ENCODE assay signal across 26 cellular contexts in the genomic region with DNA sequence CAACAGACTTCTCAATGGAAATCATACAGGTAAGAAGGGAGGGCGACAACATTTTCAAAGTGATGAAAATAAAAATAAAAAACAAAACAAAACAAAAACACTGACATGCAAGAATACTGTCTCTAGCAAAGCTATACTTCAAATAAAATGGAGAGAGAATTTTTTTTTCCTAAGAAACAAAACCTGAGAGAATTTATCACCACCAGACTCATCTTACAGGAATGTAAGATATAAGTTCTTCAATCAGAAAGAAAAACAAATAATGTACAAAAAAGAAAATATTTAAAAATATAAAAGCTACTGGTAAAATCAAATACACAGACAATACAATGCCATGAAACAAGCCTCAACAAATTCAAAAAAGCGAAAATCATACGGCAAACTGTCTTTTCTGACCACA.
DNase-seq lines count a peak whose midpoint lies in the region; ATAC-seq, FAIRE-seq and TF ChIP-seq lines count a peak whose summit lies in the region.
"Had no signal": no experiment of that assay in that cellular context is flagged by ENCODE, and none has a peak within 500 bp of the region (broad histone marks: within the 10 kb centered on the region; RNA-seq: fewer than 3 reads in every experiment).

No MANE protein-coding gene starts in this region.

- peaks cover 0 to 8% (median 5%) of the 10 kb centered on the region in 5 donors for H3K9me3 Mint-ChIP-seq in CD8-positive, alpha-beta memory T cell
- peaks cover 8% of the 10 kb centered on the region for H3K9me3 Mint-ChIP-seq in activated B cell treated with CpG ODN at 0.5 μM for 24 hours

- CTCF ChIA-PET in A549 (lab: Yijun Ruan, JAX) = interaction anchor here (0.8 kb wide), 1 partner anchor 10 kb away, joined by 4 read pairs; no protein-coding TSS in a partner anchor
- CTCF ChIA-PET in CD8-positive, alpha-beta memory T cell (lab: Charles Lee) = no interaction called here
- CTCF ChIA-PET in activated B cell treated with CpG ODN at 0.5 μM for 24 hours (lab: Charles Lee) = no interaction called here

- H3K4me1 ChIP-seq in A549 = peaks cover 21% of the 10 kb centered on the region
- peaks cover 30% of the 10 kb centered on the region for H3K4me1 ChIP-seq in CD8-positive, alpha-beta memory T cell (ENCODE audit: insufficient read depth, low read length)
- H3K4me1 ChIP-seq: parathyroid adenoma had no signal

- ATAC-seq in A549 (no peak), activated B cell treated with CpG ODN at 0.5 μM for 24 hours (ENCODE audit: low read depth) (no peak), GM18858 (IDR thresholded peaks at IDR 0.05; ENCODE audit: unreplicated experiment) (no peak), GM19023 (IDR thresholded peaks at IDR 0.05; ENCODE audit: unreplicated experiment) (no peak)
- ATAC-seq in activated CD4-positive, CD25-positive, alpha-beta regulatory T cell treated with anti-CD3 and anti-CD28 coated beads, Interleukin-2, amount 50 U/mL, for 24 hours = no peak
- ATAC-seq: left ventricle myocardium superior; stimulated activated naive CD8-positive, alpha-beta T cell treated with anti-CD3 and anti-CD28 coated beads, Interleukin-15, amount 100 ng/mL, for 72 hours had no signal

- TF ChIP-seq CTCF in A549 (IDR thresholded peaks at IDR 0.05) (no peak), activated B cell treated with CpG ODN at 0.5 μM for 24 hours (IDR thresholded peaks at IDR 0.05) (no peak), fibroblast of the aortic adventitia (IDR thresholded peaks at IDR 0.05; ENCODE audit: insufficient read depth, low read length) (no peak)

- peaks cover 19 to 28% (median 20%) of the 10 kb centered on the region in 3 donors for H3K36me3 Mint-ChIP-seq in CD8-positive, alpha-beta memory T cell
- peaks cover 45% of the 10 kb centered on the region for H3K36me3 Mint-ChIP-seq in activated B cell treated with CpG ODN at 0.5 μM for 24 hours (ENCODE audit: low read depth)

- TF ChIP-seq RAD21 in A549 (conservative IDR thresholded peaks at IDR 0.05 in 1 of 2, IDR thresholded peaks at IDR 0.05 in 1 of 2) = no peak

- TF ChIP-seq POLR2A in A549 (IDR thresholded peaks at IDR 0.05; ENCODE audit: low read length) = no peak

- H3K27ac Mint-ChIP-seq in CD8-positive, alpha-beta memory T cell = peak overlapping the region in 5 of 8 donors; percentile 6 to 91 (median 31)
- peak overlapping the region; percentile 24 for H3K27ac Mint-ChIP-seq in activated B cell treated with CpG ODN at 0.5 μM for 24 hours
- H3K27ac Mint-ChIP-seq: activated CD4-positive, alpha-beta memory T cell treated with anti-CD3 and anti-CD28 coated beads, Interleukin-2, amount 10 ng/mL, durations not matched to agents 7 days and 5 days; nephron progenitor cell; stimulated activated naive CD8-positive, alpha-beta T cell treated with anti-CD3 and anti-CD28 coated beads, Interleukin-15, amount 100 ng/mL, for 72 hours had no signal

- H3K27me3 Mint-ChIP-seq in CD8-positive, alpha-beta memory T cell = peaks cover 0 to 2% of the 10 kb centered on the region in 2 donors
- H3K27me3 Mint-ChIP-seq in activated B cell treated with CpG ODN at 0.5 μM for 24 hours = no peaks in the 10 kb centered on the region
- H3K27me3 Mint-ChIP-seq: activated CD4-positive, alpha-beta memory T cell treated with anti-CD3 and anti-CD28 coated beads, Interleukin-2, amount 10 ng/mL, durations not matched to agents 7 days and 5 days; stimulated activated naive CD8-positive, alpha-beta T cell treated with anti-CD3 and anti-CD28 coated beads, Interleukin-15, amount 100 ng/mL, for 72 hours had no signal

- 87% methylated on average over 3 of the region's 3 CpGs for WGBS in A549 (ENCODE audit: missing lambda C conversion rate)

- intact Hi-C loops in activated B cell treated with CpG ODN at 0.5 μM for 24 hours (cut with micrococcal nuclease) = no loop called here

- no peaks in the 10 kb centered on the region for H3K36me3 ChIP-seq in CD8-positive, alpha-beta memory T cell (ENCODE audit: insufficient read depth, low read length)
- H3K36me3 ChIP-seq: right atrium auricular region had no signal

- no peak overlapping the region for H3K27ac ChIP-seq in A549
- H3K27ac ChIP-seq in CD8-positive, alpha-beta memory T cell (ENCODE audit: low read depth, low read length) = no peak overlapping the region
- H3K27ac ChIP-seq: C4-2B, parathyroid adenoma, PC-9, right atrium auricular region, tibial artery had no signal

- DNase-seq in A549 (ENCODE audit: low read depth in 1 of 2, low spot score in 1 of 2) = no peak
- DNase-seq in CD8-positive, alpha-beta memory T cell = no peak
- DNase-seq in activated B cell treated with CpG ODN at 0.5 μM for 24 hours = no peak
- peak; percentile 12 for DNase-seq in fibroblast of the aortic adventitia (ENCODE audit: low read depth)
- DNase-seq in SHP77 treated with DMSO at 0.1 percent for 48 hours (lab: John Stamatoyannopoulos, UW) = no peak
- DNase-seq: activated CD4-positive, alpha-beta memory T cell treated with anti-CD3 and anti-CD28 coated beads, Interleukin-2, amount 10 ng/mL, durations not matched to agents 7 days and 5 days; activated T-cell treated with anti-CD3 and anti-CD28 coated beads, Interleukin-2, amount 50 U/mL, for 48 hours; cortex of kidney; left ventricle myocardium superior; NCI-H1436 treated with DMSO at 0.1 percent for 48 hours; NCI-H2107; NCI-H510A; nephron progenitor cell; PC-9; SHP77; stimulated activated CD4-positive, alpha-beta T cell treated with anti-CD3 and anti-CD28 coated beads, Interleukin-12 subunit alpha, Interleukin-12 subunit beta, amount 100 ng/mL, for 4 hours; stimulated activated naive CD8-positive, alpha-beta T cell treated with anti-CD3 and anti-CD28 coated beads, Interleukin-15, amount 100 ng/mL, for 72 hours; SW 1271; tibial artery had no signal

- peaks cover 49 to 80% (median 77%) of the 10 kb centered on the region in 3 donors for H3K4me1 Mint-ChIP-seq in CD8-positive, alpha-beta memory T cell
- H3K4me1 Mint-ChIP-seq in activated B cell treated with CpG ODN at 0.5 μM for 24 hours = peaks cover 78% of the 10 kb centered on the region

- H3K4me3 Mint-ChIP-seq in CD8-positive, alpha-beta memory T cell = peak overlapping the region in 2 of 7 donors; percentile 12 to 46
- no peak overlapping the region for H3K4me3 Mint-ChIP-seq in activated B cell treated with CpG ODN at 0.5 μM for 24 hours
- H3K4me3 Mint-ChIP-seq: activated CD4-positive, alpha-beta memory T cell treated with anti-CD3 and anti-CD28 coated beads, Interleukin-2, amount 10 ng/mL, durations not matched to agents 7 days and 5 days; nephron progenitor cell; stimulated activated naive CD8-positive, alpha-beta T cell treated with anti-CD3 and anti-CD28 coated beads, Interleukin-15, amount 100 ng/mL, for 72 hours had no signal

- POLR2A ChIA-PET in A549 (lab: Yijun Ruan, JAX) = no interaction called here
- POLR2A ChIA-PET in CD8-positive, alpha-beta memory T cell (lab: Charles Lee) = no interaction called here
- POLR2A ChIA-PET in activated B cell treated with CpG ODN at 0.5 μM for 24 hours (lab: Charles Lee) = interaction anchor here (2.2 kb wide), 1 partner anchor 8 kb away, joined by 9 read pairs; no protein-coding TSS in a partner anchor

- no peak for FAIRE-seq in A549 (lab: Jason Lieb, UNC)
- FAIRE-seq: H1 had no signal

- no peak for TF ChIP-seq EP300 in A549 (IDR thresholded peaks at IDR 0.05)

- no peak overlapping the region for H3K4me3 ChIP-seq in A549
- H3K4me3 ChIP-seq in CD8-positive, alpha-beta memory T cell (ENCODE audit: low read length) = no peak overlapping the region
- H3K4me3 ChIP-seq in fibroblast of the aortic adventitia (ENCODE audit: low read depth, low read length) = no peak overlapping the region
- H3K4me3 ChIP-seq: PC-9, right atrium auricular region, tibial artery had no signal

- H3K4me2 ChIP-seq in A549 = peak overlapping the region; percentile 29
- H3K4me2 ChIP-seq: PC-9 had no signal

- no peaks in the 10 kb centered on the region for H3K27me3 ChIP-seq in CD8-positive, alpha-beta memory T cell (ENCODE audit: insufficient read depth, low read length, poor library complexity, severe bottlenecking)
- H3K27me3 ChIP-seq: right atrium auricular region, tibial artery had no signal

- H3K9me3 ChIP-seq in A549 = no peaks in the 10 kb centered on the region
- H3K9me3 ChIP-seq in CD8-positive, alpha-beta memory T cell (ENCODE audit: low read length) = peaks cover 3% of the 10 kb centered on the region
- H3K9me3 ChIP-seq: right atrium auricular region, tibial artery had no signal

TF ChIP-seq in A549, 52 proteins besides CTCF, POLR2A, EP300 and RAD21 (continues in another document):
- TF ChIP-seq, protein P1, sequence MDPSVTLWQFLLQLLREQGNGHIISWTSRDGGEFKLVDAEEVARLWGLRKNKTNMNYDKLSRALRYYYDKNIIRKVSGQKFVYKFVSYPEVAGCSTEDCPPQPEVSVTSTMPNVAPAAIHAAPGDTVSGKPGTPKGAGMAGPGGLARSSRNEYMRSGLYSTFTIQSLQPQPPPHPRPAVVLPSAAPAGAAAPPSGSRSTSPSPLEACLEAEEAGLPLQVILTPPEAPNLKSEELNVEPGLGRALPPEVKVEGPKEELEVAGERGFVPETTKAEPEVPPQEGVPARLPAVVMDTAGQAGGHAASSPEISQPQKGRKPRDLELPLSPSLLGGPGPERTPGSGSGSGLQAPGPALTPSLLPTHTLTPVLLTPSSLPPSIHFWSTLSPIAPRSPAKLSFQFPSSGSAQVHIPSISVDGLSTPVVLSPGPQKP (IDR thresholded peaks at IDR 0.05; ENCODE audit: low read depth, low read length) = no peak
- no peak for TF ChIP-seq SREBF2 (IDR thresholded peaks at IDR 0.05)
- TF ChIP-seq, protein P2, sequence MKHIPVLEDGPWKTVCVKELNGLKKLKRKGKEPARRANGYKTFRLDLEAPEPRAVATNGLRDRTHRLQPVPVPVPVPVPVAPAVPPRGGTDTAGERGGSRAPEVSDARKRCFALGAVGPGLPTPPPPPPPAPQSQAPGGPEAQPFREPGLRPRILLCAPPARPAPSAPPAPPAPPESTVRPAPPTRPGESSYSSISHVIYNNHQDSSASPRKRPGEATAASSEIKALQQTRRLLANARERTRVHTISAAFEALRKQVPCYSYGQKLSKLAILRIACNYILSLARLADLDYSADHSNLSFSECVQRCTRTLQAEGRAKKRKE (CRISPR knock-in tag; IDR thresholded peaks at IDR 0.05; ENCODE audit: low read depth) = no peak
- TF ChIP-seq NR3C1 (IDR thresholded peaks at IDR 0.05) = no peak
- no peak for TF ChIP-seq MAFK (IDR thresholded peaks at IDR 0.05; ENCODE audit: partially characterized antibody)
- TF ChIP-seq, protein P3, sequence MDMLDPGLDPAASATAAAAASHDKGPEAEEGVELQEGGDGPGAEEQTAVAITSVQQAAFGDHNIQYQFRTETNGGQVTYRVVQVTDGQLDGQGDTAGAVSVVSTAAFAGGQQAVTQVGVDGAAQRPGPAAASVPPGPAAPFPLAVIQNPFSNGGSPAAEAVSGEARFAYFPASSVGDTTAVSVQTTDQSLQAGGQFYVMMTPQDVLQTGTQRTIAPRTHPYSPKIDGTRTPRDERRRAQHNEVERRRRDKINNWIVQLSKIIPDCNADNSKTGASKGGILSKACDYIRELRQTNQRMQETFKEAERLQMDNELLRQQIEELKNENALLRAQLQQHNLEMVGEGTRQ (IDR thresholded peaks at IDR 0.05) = no peak
- TF ChIP-seq MYC (IDR thresholded peaks at IDR 0.05; ENCODE audit: borderline replicate concordance, low read length) = no peak
- no peak for TF ChIP-seq RNF2 (IDR thresholded peaks at IDR 0.05; ENCODE audit: borderline replicate concordance, low read depth)
- no peak for TF ChIP-seq ZC3H11A (IDR thresholded peaks at IDR 0.05)
- no peak for TF ChIP-seq CBX8 (IDR thresholded peaks at IDR 0.05)
